Comparison of ENCODE assay signal across 12 cellular contexts in the genomic region with DNA sequence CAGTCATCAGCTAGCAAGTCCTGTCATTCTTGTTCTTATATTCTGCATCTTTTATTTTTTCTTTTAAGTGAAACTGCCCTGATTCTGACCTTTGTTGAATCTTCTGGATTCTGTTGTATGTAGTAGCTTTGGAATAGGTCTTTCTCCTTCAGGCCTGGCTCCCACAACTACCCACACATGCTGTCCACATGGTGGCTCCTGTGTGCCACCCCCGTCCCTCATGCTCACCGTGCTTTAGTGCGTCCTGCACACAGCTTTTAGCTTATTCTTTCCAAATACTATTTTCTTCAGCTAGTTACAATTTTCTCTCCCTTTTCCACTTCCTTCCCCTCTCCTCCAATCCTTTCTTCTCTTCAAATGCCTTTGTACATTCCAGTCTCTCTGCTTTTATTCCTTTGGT.
A peak's percentile ranks its signal among the peaks of the same experiment; 100 is the strongest.
DNase-seq lines count a peak whose midpoint lies in the region; ATAC-seq and TF ChIP-seq lines count a peak whose summit lies in the region.
"Had no signal": no experiment of that assay in that cellular context is flagged by ENCODE, and none has a peak within 500 bp of the region (broad histone marks: within the 10 kb centered on the region; RNA-seq: fewer than 3 reads in every experiment).

No MANE protein-coding gene starts in this region.

- TF ChIP-seq CTCF in right atrium auricular region (IDR thresholded peaks at IDR 0.05) (peak in 1 of 2 donors; percentile 45), stomach (IDR thresholded peaks at IDR 0.05) (no peak)

- H3K4me3 ChIP-seq in right atrium auricular region: no peak overlapping the region
- H3K4me3 ChIP-seq in stomach: no peak overlapping the region
- H3K4me3 ChIP-seq: body of pancreas had no signal

- H3K27me3 ChIP-seq in right atrium auricular region (no peaks in the 10 kb centered on the region), stomach (no peaks in the 10 kb centered on the region)
- H3K27me3 ChIP-seq: body of pancreas had no signal

- H3K4me3 Mint-ChIP-seq in activated T-helper 17 cell treated with anti-CD3 and anti-CD28 coated beads, Interleukin-2, amount 50 U/mL, for 72 hours: no peak overlapping the region
- no peak overlapping the region for H3K4me3 Mint-ChIP-seq in stimulated activated memory B cell treated with anti-CD40 and anti-IgM and Interleukin-4, amounts not matched to agents 10 μg/mL and 1 μg/mL and 100 μg/mL, for 72 hours
- no peak overlapping the region for H3K4me3 Mint-ChIP-seq in activated CD4-positive, alpha-beta T cell treated with anti-CD3 and anti-CD28 coated beads, Interleukin-2, amount 10 ng/mL, durations not matched to agents 24 days and 14 days

- no peaks in the 10 kb centered on the region for H3K27me3 Mint-ChIP-seq in activated T-helper 17 cell treated with anti-CD3 and anti-CD28 coated beads, Interleukin-2, amount 50 U/mL, for 72 hours
- no peaks in the 10 kb centered on the region for H3K27me3 Mint-ChIP-seq in stimulated activated memory B cell treated with anti-CD40 and anti-IgM and Interleukin-4, amounts not matched to agents 10 μg/mL and 1 μg/mL and 100 μg/mL, for 72 hours
- no peaks in the 10 kb centered on the region for H3K27me3 Mint-ChIP-seq in activated CD4-positive, alpha-beta T cell treated with anti-CD3 and anti-CD28 coated beads, Interleukin-2, amount 10 ng/mL, durations not matched to agents 24 days and 14 days

- H3K4me1 ChIP-seq in right atrium auricular region: peaks cover 0 to 28% of the 10 kb centered on the region in 2 donors
- H3K4me1 ChIP-seq in stomach: no peaks in the 10 kb centered on the region
- H3K4me1 ChIP-seq: body of pancreas had no signal

- 72 to 87% (median 82%) methylated on average over 3 of the region's 3 CpGs for WGBS in stomach, 5 donors

- peak; percentile 79 for ATAC-seq in Right ventricle myocardium superior (ENCODE audit: poor library complexity)
- no peak for ATAC-seq in activated T-helper 17 cell treated with anti-CD3 and anti-CD28 coated beads, Interleukin-2, amount 50 U/mL, for 72 hours (replicated peaks)
- peak; percentile 81 for ATAC-seq in left ventricle myocardium superior
- ATAC-seq in stimulated activated memory B cell treated with anti-CD40 and anti-IgM and Interleukin-4, amounts not matched to agents 10 μg/mL and 1 μg/mL and 100 μg/mL, for 72 hours: no peak
- ATAC-seq in HG02759 (IDR thresholded peaks at IDR 0.05; ENCODE audit: unreplicated experiment): no peak
- ATAC-seq: body of pancreas, HCT116 had no signal

- intact Hi-C loops in Right ventricle myocardium superior (cut with DNase I): loop anchor here (10.0 kb wide), 1 partner anchor 239 kb away; no protein-coding TSS in a partner anchor
- intact Hi-C loops in left ventricle myocardium superior (cut with micrococcal nuclease): no loop called here
- intact Hi-C loops in activated CD4-positive, alpha-beta T cell treated with anti-CD3 and anti-CD28 coated beads, Interleukin-2, amount 10 ng/mL, durations not matched to agents 24 days and 14 days (cut with micrococcal nuclease): no loop called here
- intact Hi-C loops in stomach (cut with DNase I; ENCODE audit: low total_unique reads): no loop called here

- peaks cover 82% of the 10 kb centered on the region for H3K36me3 Mint-ChIP-seq in activated T-helper 17 cell treated with anti-CD3 and anti-CD28 coated beads, Interleukin-2, amount 50 U/mL, for 72 hours (ENCODE audit: low read depth)
- H3K36me3 Mint-ChIP-seq in stimulated activated memory B cell treated with anti-CD40 and anti-IgM and Interleukin-4, amounts not matched to agents 10 μg/mL and 1 μg/mL and 100 μg/mL, for 72 hours: peaks cover 70% of the 10 kb centered on the region
- H3K36me3 Mint-ChIP-seq in activated CD4-positive, alpha-beta T cell treated with anti-CD3 and anti-CD28 coated beads, Interleukin-2, amount 10 ng/mL, durations not matched to agents 24 days and 14 days (ENCODE audit: low read depth): peaks cover 20% of the 10 kb centered on the region

- H3K9me3 Mint-ChIP-seq in activated T-helper 17 cell treated with anti-CD3 and anti-CD28 coated beads, Interleukin-2, amount 50 U/mL, for 72 hours: no peaks in the 10 kb centered on the region
- H3K9me3 Mint-ChIP-seq in stimulated activated memory B cell treated with anti-CD40 and anti-IgM and Interleukin-4, amounts not matched to agents 10 μg/mL and 1 μg/mL and 100 μg/mL, for 72 hours: no peaks in the 10 kb centered on the region
- no peaks in the 10 kb centered on the region for H3K9me3 Mint-ChIP-seq in activated CD4-positive, alpha-beta T cell treated with anti-CD3 and anti-CD28 coated beads, Interleukin-2, amount 10 ng/mL, durations not matched to agents 24 days and 14 days

- H3K4me1 Mint-ChIP-seq in activated T-helper 17 cell treated with anti-CD3 and anti-CD28 coated beads, Interleukin-2, amount 50 U/mL, for 72 hours: peaks cover 5% of the 10 kb centered on the region
- peaks cover 24% of the 10 kb centered on the region for H3K4me1 Mint-ChIP-seq in stimulated activated memory B cell treated with anti-CD40 and anti-IgM and Interleukin-4, amounts not matched to agents 10 μg/mL and 1 μg/mL and 100 μg/mL, for 72 hours
- no peaks in the 10 kb centered on the region for H3K4me1 Mint-ChIP-seq in activated CD4-positive, alpha-beta T cell treated with anti-CD3 and anti-CD28 coated beads, Interleukin-2, amount 10 ng/mL, durations not matched to agents 24 days and 14 days

- DNase-seq in Right ventricle myocardium superior (no peak), right atrium auricular region (ENCODE audit: low spot score) (no peak), left ventricle myocardium superior (peak; percentile 51), stomach (no peak)
- no peak for DNase-seq in activated CD4-positive, alpha-beta T cell treated with anti-CD3 and anti-CD28 coated beads, Interleukin-2, amount 10 ng/mL, durations not matched to agents 24 days and 14 days
- DNase-seq: body of pancreas, mesenchymal stem cell, MV-4-11 had no signal

- TF ChIP-seq POLR2A in stomach (IDR thresholded peaks at IDR 0.05): no peak

- no peaks in the 10 kb centered on the region for H3K36me3 ChIP-seq in right atrium auricular region
- H3K36me3 ChIP-seq in stomach: peaks cover 4 to 67% (median 50%) of the 10 kb centered on the region in 4 donors

- H3K27ac ChIP-seq in right atrium auricular region (no peak overlapping the region), stomach (no peak overlapping the region)
- H3K27ac ChIP-seq: body of pancreas had no signal

- H3K9me3 ChIP-seq in right atrium auricular region: no peaks in the 10 kb centered on the region
- no peaks in the 10 kb centered on the region for H3K9me3 ChIP-seq in stomach
- H3K9me3 ChIP-seq: body of pancreas had no signal

- peak overlapping the region; percentile 20 for H3K27ac Mint-ChIP-seq in activated T-helper 17 cell treated with anti-CD3 and anti-CD28 coated beads, Interleukin-2, amount 50 U/mL, for 72 hours
- peak overlapping the region; percentile 3 for H3K27ac Mint-ChIP-seq in stimulated activated memory B cell treated with anti-CD40 and anti-IgM and Interleukin-4, amounts not matched to agents 10 μg/mL and 1 μg/mL and 100 μg/mL, for 72 hours
- no peak overlapping the region for H3K27ac Mint-ChIP-seq in activated CD4-positive, alpha-beta T cell treated with anti-CD3 and anti-CD28 coated beads, Interleukin-2, amount 10 ng/mL, durations not matched to agents 24 days and 14 days

- no peak for TF ChIP-seq EP300 in stomach (IDR thresholded peaks at IDR 0.05)

Comparison
In these comparisons a context has a peak if more than half of its experiments do, and no peak if none do; other contexts are left out.
1. ATAC-seq: peak in Right ventricle myocardium superior (single experiment) and left ventricle myocardium superior (single experiment); none in activated T-helper 17 cell treated with anti-CD3 and anti-CD28 coated beads, Interleukin-2, amount 50 U/mL, for 72 hours (single experiment), stimulated activated memory B cell treated with anti-CD40 and anti-IgM and Interleukin-4, amounts not matched to agents 10 μg/mL and 1 μg/mL and 100 μg/mL, for 72 hours (single experiment) and HG02759 (single experiment).